In genomic region chr22:25930710-25931353, GRCh38 we compare ENCODE assay signal across 22 cellular contexts.
DNase-seq lines count a peak whose midpoint lies in the region; ATAC-seq and TF ChIP-seq lines count a peak whose summit lies in the region.
"Had no signal": no experiment of that assay in that cellular context is flagged by ENCODE, and none has a peak within 500 bp of the region (broad histone marks: within the 10 kb centered on the region; RNA-seq: fewer than 3 reads in every experiment).

No MANE protein-coding gene starts in this region.

- H3K4me3 Mint-ChIP-seq in WTC11: no peak overlapping the region
- H3K4me3 Mint-ChIP-seq: activated CD4-positive, alpha-beta T cell treated with anti-CD3 and anti-CD28 coated beads, Interleukin-2, amount 10 ng/mL, durations not matched to agents 7 days and 5 days; activated naive CD8-positive, alpha-beta T cell treated with anti-CD3 and anti-CD28 coated beads for 36 hours; CD4-positive, CD25-positive, alpha-beta regulatory T cell; immature natural killer cell had no signal

- H3K27me3 Mint-ChIP-seq in WTC11 (ENCODE audit: low read depth): peaks cover 18% of the 10 kb centered on the region

- ATAC-seq in WTC11: no peak
- ATAC-seq: esophagus mucosa; naive thymus-derived CD4-positive, alpha-beta T cell had no signal

- peaks cover 7% of the 10 kb centered on the region for H3K9me3 Mint-ChIP-seq in WTC11
- H3K9me3 Mint-ChIP-seq: activated CD4-positive, alpha-beta T cell treated with anti-CD3 and anti-CD28 coated beads, Interleukin-2, amount 10 ng/mL, durations not matched to agents 7 days and 5 days had no signal

- H3K9me3 ChIP-seq in WERI-Rb-1 (ENCODE audit: severe bottlenecking): peaks cover 16% of the 10 kb centered on the region
- H3K9me3 ChIP-seq: SK-N-SH had no signal

- DNase-seq in COLO668 (lab: John Stamatoyannopoulos, UW; ENCODE audit: unreplicated experiment) (peak; percentile 86), NCI-H1417 treated with DMSO at 0.1 percent for 48 hours (lab: John Stamatoyannopoulos, UW) (peak; percentile 93), NCI-H2227 (lab: John Stamatoyannopoulos, UW; ENCODE audit: unreplicated experiment) (peak; percentile 86), WERI-Rb-1 (peak; percentile 25), T1000 (lab: John Stamatoyannopoulos, UW) (no peak), WTC11 (ENCODE audit: low spot score) (no peak), DMS 273 (lab: John Stamatoyannopoulos, UW; ENCODE audit: unreplicated experiment) (no peak)
- DNase-seq in stimulated activated naive CD4-positive, alpha-beta T cell treated with Interleukin-2 at 50 U/mL for 16 hours (lab: John Stamatoyannopoulos, UW): no peak
- DNase-seq: activated CD4-positive, alpha-beta T cell treated with anti-CD3 and anti-CD28 coated beads, Interleukin-2, amount 10 ng/mL, durations not matched to agents 7 days and 5 days; activated naive CD8-positive, alpha-beta T cell treated with anti-CD3 and anti-CD28 coated beads for 36 hours; activated T-cell treated with anti-CD3 and anti-CD28 coated beads, Interleukin-2, amount 50 U/mL, for 1 hour; brain microvascular endothelial cell; CD4-positive, CD25-positive, alpha-beta regulatory T cell; dorsolateral prefrontal cortex; EL; immature natural killer cell; MM.1S; naive thymus-derived CD4-positive, alpha-beta T cell; SK-N-SH; spleen; stimulated activated naive CD4-positive, alpha-beta T cell had no signal

- CTCF ChIA-PET in WTC11 (lab: Charles Lee): interaction anchor here (0.6 to 0.7 kb wide), 2 partner anchors 20 to 240 kb away, joined by 3 read pairs; no protein-coding TSS in a partner anchor

- no peak overlapping the region for H3K27ac Mint-ChIP-seq in WTC11
- H3K27ac Mint-ChIP-seq: activated CD4-positive, alpha-beta T cell treated with anti-CD3 and anti-CD28 coated beads, Interleukin-2, amount 10 ng/mL, durations not matched to agents 7 days and 5 days; activated naive CD8-positive, alpha-beta T cell treated with anti-CD3 and anti-CD28 coated beads for 36 hours; CD4-positive, CD25-positive, alpha-beta regulatory T cell; immature natural killer cell; naive thymus-derived CD4-positive, alpha-beta T cell had no signal

- H3K36me3 ChIP-seq in WERI-Rb-1: no peaks in the 10 kb centered on the region
- H3K36me3 ChIP-seq: brain microvascular endothelial cell, spleen had no signal

- TF ChIP-seq CTCF in WERI-Rb-1 (IDR thresholded peaks at IDR 0.05; ENCODE audit: low read depth, low read length): no peak
- no peak for TF ChIP-seq CTCF in WTC11 (IDR thresholded peaks at IDR 0.05)

- H3K4me3 ChIP-seq in WERI-Rb-1 (ENCODE audit: low read depth, low read length): no peak overlapping the region
- H3K4me3 ChIP-seq: dorsolateral prefrontal cortex, spleen had no signal

- no peak overlapping the region for H3K27ac ChIP-seq in WERI-Rb-1
- H3K27ac ChIP-seq: brain microvascular endothelial cell, dorsolateral prefrontal cortex, spleen had no signal

- peaks cover 3% of the 10 kb centered on the region; the same call in 1 of the 2 replicates for H3K36me3 Mint-ChIP-seq in WTC11
- H3K36me3 Mint-ChIP-seq: activated naive CD8-positive, alpha-beta T cell treated with anti-CD3 and anti-CD28 coated beads for 36 hours; CD4-positive, CD25-positive, alpha-beta regulatory T cell; immature natural killer cell had no signal

- POLR2A ChIA-PET in WTC11 (lab: Charles Lee): interaction anchor here (0.6 kb wide), 1 partner anchor 269 kb away, joined by 4 read pairs; no protein-coding TSS in a partner anchor

- H3K4me1 Mint-ChIP-seq in WTC11: peaks cover 76% of the 10 kb centered on the region
- H3K4me1 Mint-ChIP-seq: activated CD4-positive, alpha-beta T cell treated with anti-CD3 and anti-CD28 coated beads, Interleukin-2, amount 10 ng/mL, durations not matched to agents 7 days and 5 days; activated naive CD8-positive, alpha-beta T cell treated with anti-CD3 and anti-CD28 coated beads for 36 hours; CD4-positive, CD25-positive, alpha-beta regulatory T cell; immature natural killer cell; naive thymus-derived CD4-positive, alpha-beta T cell had no signal

- H3K27me3 ChIP-seq in WERI-Rb-1 (ENCODE audit: insufficient read depth, low read depth, severe bottlenecking): no peaks in the 10 kb centered on the region
- H3K27me3 ChIP-seq: brain microvascular endothelial cell had no signal

TF ChIP-seq in WTC11, 78 proteins besides CTCF, POLR2A, EP300 and RAD21 (continues in another document):
- TF ChIP-seq MYBL2 (CRISPR knock-in tag; IDR thresholded peaks at IDR 0.05) (no peak), ATF6 (CRISPR knock-in tag; IDR thresholded peaks at IDR 0.05) (no peak), AR (CRISPR knock-in tag; IDR thresholded peaks at IDR 0.05) (no peak), TEAD4 (CRISPR knock-in tag; IDR thresholded peaks at IDR 0.05) (no peak), IRF1 (CRISPR knock-in tag; IDR thresholded peaks at IDR 0.05) (no peak), CREM (CRISPR knock-in tag; IDR thresholded peaks at IDR 0.05) (no peak), ATF2 (CRISPR knock-in tag; IDR thresholded peaks at IDR 0.05; ENCODE audit: borderline replicate concordance, low read depth) (no peak), FOXK1 (CRISPR knock-in tag; IDR thresholded peaks at IDR 0.05) (no peak), NR1H2 (CRISPR knock-in tag; IDR thresholded peaks at IDR 0.05) (no peak), FOXP1 (CRISPR knock-in tag; IDR thresholded peaks at IDR 0.05; ENCODE audit: borderline replicate concordance) (no peak)
- TF ChIP-seq, protein P1, sequence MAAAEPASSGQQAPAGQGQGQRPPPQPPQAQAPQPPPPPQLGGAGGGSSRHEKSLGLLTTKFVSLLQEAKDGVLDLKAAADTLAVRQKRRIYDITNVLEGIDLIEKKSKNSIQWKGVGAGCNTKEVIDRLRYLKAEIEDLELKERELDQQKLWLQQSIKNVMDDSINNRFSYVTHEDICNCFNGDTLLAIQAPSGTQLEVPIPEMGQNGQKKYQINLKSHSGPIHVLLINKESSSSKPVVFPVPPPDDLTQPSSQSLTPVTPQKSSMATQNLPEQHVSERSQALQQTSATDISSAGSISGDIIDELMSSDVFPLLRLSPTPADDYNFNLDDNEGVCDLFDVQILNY (CRISPR knock-in tag; IDR thresholded peaks at IDR 0.05): no peak

Comparison
In these comparisons a context has a peak if more than half of its experiments do, and no peak if none do; other contexts are left out.
1. DNase-seq: peak in COLO668 (single experiment), NCI-H1417 treated with DMSO at 0.1 percent for 48 hours (single experiment), NCI-H2227 (single experiment) and WERI-Rb-1 (single experiment); none in T1000 (single experiment), WTC11 (single experiment), stimulated activated naive CD4-positive, alpha-beta T cell treated with Interleukin-2 at 50 U/mL for 16 hours (single experiment) and DMS 273 (single experiment).